8 cellular contexts compared by ENCODE assay signal in the genomic region with DNA sequence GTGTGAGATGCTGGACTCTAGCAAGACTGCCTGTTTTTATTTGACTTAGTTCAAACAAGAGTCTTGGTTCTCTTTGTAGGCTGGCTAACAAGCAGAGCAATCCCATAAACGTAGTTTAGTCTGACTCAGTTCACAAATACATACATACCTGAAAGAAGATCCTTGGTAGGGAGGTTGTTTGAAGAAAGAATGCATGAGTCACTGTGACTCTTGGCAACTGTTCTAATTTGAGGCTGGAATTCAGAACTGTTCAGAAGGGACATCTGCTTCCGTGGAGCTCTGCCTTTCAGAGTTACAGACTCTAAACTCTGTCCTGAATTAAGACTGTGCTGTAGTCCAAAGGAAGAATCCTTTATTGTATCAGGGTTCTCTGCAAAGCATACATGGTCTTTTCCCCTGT.
DNase-seq lines count a peak whose midpoint lies in the region; ATAC-seq lines count a peak whose summit lies in the region.

No MANE protein-coding gene starts in this region.

- H3K4me3 ChIP-seq in muscle layer of duodenum (ENCODE audit: low read depth in 1 of 2, low read length in 2 of 2), result no peak overlapping the region

- H3K36me3 ChIP-seq in muscle layer of duodenum (ENCODE audit: control insufficient read depth in 1 of 2, insufficient read depth in 2 of 2, low read length in 2 of 2), result peaks cover 5 to 9% of the 10 kb centered on the region in 2 donors

- H3K4me1 ChIP-seq in muscle layer of duodenum (ENCODE audit: control insufficient read depth in 1 of 2, insufficient read depth in 2 of 2, low read length in 2 of 2), result peaks cover 0 to 17% of the 10 kb centered on the region in 2 donors

- H3K27ac ChIP-seq in epithelial cell of prostate (peak overlapping the region; percentile 92), muscle layer of duodenum (ENCODE audit: low read length) (peak overlapping the region; percentile 71)

- no peaks in the 10 kb centered on the region for H3K27me3 ChIP-seq in muscle layer of duodenum (ENCODE audit: low read depth, low read length)

- ATAC-seq in GM18520 (IDR thresholded peaks at IDR 0.05; ENCODE audit: unreplicated experiment) (no peak), GM19455 (IDR thresholded peaks at IDR 0.05; ENCODE audit: unreplicated experiment) (no peak), GM19452 (IDR thresholded peaks at IDR 0.05; ENCODE audit: unreplicated experiment) (no peak)

- H3K9me3 ChIP-seq in muscle layer of duodenum (ENCODE audit: control insufficient read depth in 1 of 2, low read length in 2 of 2), result no peaks in the 10 kb centered on the region

- DNase-seq in Ammon's horn (ENCODE audit: low spot score) (peak; percentile 49), NCI-H69 (lab: John Stamatoyannopoulos, UW) (peak; percentile 84), epithelial cell of prostate (ENCODE audit: low read depth, low spot score) (peak; percentile 86)
- DNase-seq in activated effector memory CD4-positive, alpha-beta T cell treated with Interleukin-2 at 50 U/mL for 16 hours, result no peak
